In genomic region chr6:43496370-43497128, GRCh38 we compare ENCODE assay signal across 9 cellular contexts. TPM values are rescaled to one million over a fixed set of nuclear protein-coding genes. Genes with fewer than 3 reads are reported as not detected.
DNase-seq lines count a peak whose midpoint lies in the region; ATAC-seq and TF ChIP-seq lines count a peak whose summit lies in the region.
"Had no signal": no experiment of that assay in that cellular context is flagged by ENCODE, and none has a peak within 500 bp of the region (broad histone marks: within the 10 kb centered on the region; RNA-seq: fewer than 3 reads in every experiment).

No MANE protein-coding gene starts in this region.

- TF ChIP-seq CTCF in GM13977 (IDR thresholded peaks at IDR 0.05; ENCODE audit: extremely low read depth, insufficient read depth, missing control alignments) (peak; percentile 64), WI38 (IDR thresholded peaks at IDR 0.05; ENCODE audit: low read depth, low read length) (peak; percentile 53), tibial nerve (IDR thresholded peaks at IDR 0.05) (peak; percentile 42 to 66 (median 47))

- no peak for ATAC-seq in HG02870 (IDR thresholded peaks at IDR 0.05; ENCODE audit: unreplicated experiment)

- H3K36me3 ChIP-seq in tibial nerve = peaks cover 0 to 38% (median 3%) of the 10 kb centered on the region in 3 donors

- peak in 1 of 2 donors; percentile 49 for TF ChIP-seq EP300 in tibial nerve (IDR thresholded peaks at IDR 0.05)

- H3K27ac ChIP-seq in tibial nerve = peak overlapping the region; percentile 5 to 84 (median 26)

- no peaks in the 10 kb centered on the region for H3K9me3 ChIP-seq in tibial nerve

- peaks cover 0 to 43% (median 18%) of the 10 kb centered on the region in 4 donors for H3K4me1 ChIP-seq in tibial nerve

- peak; percentile 58 for DNase-seq in A172 (ENCODE audit: low spot score)
- DNase-seq in GM13977 (ENCODE audit: low spot score) = peak; percentile 53
- peak; percentile 15 to 20 for DNase-seq in hippocampal formation (lab: John Stamatoyannopoulos, UW)
- DNase-seq in tibial nerve (ENCODE audit: low spot score in 2 of 2) = no peak
- no peak for DNase-seq in NOMO-1 (lab: John Stamatoyannopoulos, UW; ENCODE audit: unreplicated experiment in 2 of 2)
- no peak for DNase-seq in NCI-H510A treated with DMSO at 0.1 percent for 48 hours (lab: John Stamatoyannopoulos, UW)
- DNase-seq: stimulated activated naive B cell treated with anti-CD40 and anti-IgM and Interleukin-4, amounts not matched to agents 10 μg/mL and 1 μg/mL and 100 μg/mL, for 72 hours had no signal

- 34 to 38% methylated on average over 14 to 18 of the region's 18 CpGs for WGBS in tibial nerve, 2 donors

- in situ Hi-C loops in GM13977 (cut with MboI; ENCODE audit: low pct_unique_long_range_greater_than_20kb, low sequenced_read_pairs, unreplicated experiment) = no loop called here

- no peak for TF ChIP-seq POLR2A in tibial nerve (IDR thresholded peaks at IDR 0.05)

- H3K4me3 ChIP-seq in WI38 (ENCODE audit: low read depth, low read length) = no peak overlapping the region; the same call in 1 of the 2 replicates
- no peak overlapping the region for H3K4me3 ChIP-seq in tibial nerve

- H3K27me3 ChIP-seq in tibial nerve = no peaks in the 10 kb centered on the region

RNA-seq across cellular contexts. Expression of gene LRRC73, which starts 13.6 kb away (rescaled TPM):
- 1.2 and 2.3 TPM in 2 replicates for total RNA-seq in A172 (2014; rRNA removed; shearing (Covaris generic))
- 1 to 10 TPM in 3 of 4 donors, under 1 TPM in 1; 0.59 to 2.4 (median 1.3) TPM for total RNA-seq in tibial nerve

RNA-seq across cellular contexts. Expression of gene TJAP1, which starts 19.2 kb away (rescaled TPM):
- total RNA-seq in A172 (2014; rRNA removed; shearing (Covaris generic)) = 10.9 and 14.3 TPM in 2 replicates
- 10 to 100 TPM; 30.2 to 43.8 (median 32.3) TPM for total RNA-seq in tibial nerve

RNA-seq across cellular contexts. Expression of gene YIPF3, which starts 20.2 kb away (rescaled TPM):
- 122 and 155 TPM in 2 replicates for total RNA-seq in A172 (2014; rRNA removed; shearing (Covaris generic))
- total RNA-seq in tibial nerve = 100 to 1,000 TPM in 1 of 4 donors, 10 to 100 TPM in 3; 61.7 to 105 (median 77.9) TPM

RNA-seq across cellular contexts. Expression of gene POLR1C, which starts 20.3 kb away (rescaled TPM):
- total RNA-seq in A172 (2014; rRNA removed; shearing (Covaris generic)) = 46.0 and 50.1 TPM in 2 replicates
- 10 to 100 TPM; 24.5 to 45.5 (median 29.7) TPM for total RNA-seq in tibial nerve

RNA-seq across cellular contexts. Expression of gene DLK2, which starts 41.2 kb away (rescaled TPM):
- total RNA-seq in A172 (2014; rRNA removed; shearing (Covaris generic)) = 0.81 and 3.0 TPM in 2 replicates
- 1 to 10 TPM in 2 of 4 donors, not detected in 2; 1.0 to 3.5 TPM for total RNA-seq in tibial nerve

Comparison
In these comparisons a context has a peak if more than half of its experiments do, and no peak if none do; other contexts are left out.
1. DNase-seq: peak in A172 (single experiment), GM13977 (single experiment) and hippocampal formation (2 of 2); none in tibial nerve (0 of 2), NOMO-1 (0 of 2) and NCI-H510A treated with DMSO at 0.1 percent for 48 hours (single experiment).
2. Peak in every context shown above with its lines, with median percentiles within 50 percentile points of each other: CTCF ChIP-seq.